In genomic region chr6:44353336-44353735, GRCh38 we compare ENCODE assay signal across 1 cellular context.
TF ChIP-seq lines count a peak whose summit lies in the region.

No MANE protein-coding gene starts in this region.

TF ChIP-seq in HepG2, 621 proteins besides CTCF, POLR2A, EP300 and RAD21:
- no peak for TF ChIP-seq TBX2 (CRISPR knock-in tag; IDR thresholded peaks at IDR 0.05; ENCODE audit: borderline replicate concordance)
- no peak for TF ChIP-seq ELF3 (CRISPR knock-in tag; IDR thresholded peaks at IDR 0.05)
- TF ChIP-seq ZNF446 (CRISPR knock-in tag; IDR thresholded peaks at IDR 0.05) = no peak
- no peak for TF ChIP-seq ZNF879 (CRISPR knock-in tag; IDR thresholded peaks at IDR 0.05)
- TF ChIP-seq TARDBP (CRISPR knock-in tag; IDR thresholded peaks at IDR 0.05) = no peak
- no peak for TF ChIP-seq BHLHE40 (IDR thresholded peaks at IDR 0.05; ENCODE audit: low read length)
- no peak for TF ChIP-seq ZNF460 (CRISPR knock-in tag; IDR thresholded peaks at IDR 0.05; ENCODE audit: borderline replicate concordance)
- no peak for TF ChIP-seq HNRNPK (IDR thresholded peaks at IDR 0.05; ENCODE audit: low read depth, low read length, poor library complexity, severe bottlenecking)
- TF ChIP-seq GATA4 (IDR thresholded peaks at IDR 0.05; ENCODE audit: borderline replicate concordance, low read depth) = no peak
- TF ChIP-seq AFF4 (CRISPR knock-in tag; IDR thresholded peaks at IDR 0.05) = no peak
- no peak for TF ChIP-seq MNT (IDR thresholded peaks at IDR 0.05)
- no peak for TF ChIP-seq HMGXB3 (CRISPR knock-in tag; IDR thresholded peaks at IDR 0.05; ENCODE audit: borderline replicate concordance)
- TF ChIP-seq ZNF44 (CRISPR knock-in tag; IDR thresholded peaks at IDR 0.05) = no peak
- no peak for TF ChIP-seq RERE (CRISPR knock-in tag; IDR thresholded peaks at IDR 0.05; ENCODE audit: low read depth)
- no peak for TF ChIP-seq ZNF207 (IDR thresholded peaks at IDR 0.05; ENCODE audit: borderline replicate concordance)
- TF ChIP-seq SRSF9 (IDR thresholded peaks at IDR 0.05; ENCODE audit: borderline replicate concordance, insufficient read depth, low read depth, low read length, poor library complexity, severe bottlenecking) = no peak
- no peak for TF ChIP-seq THAP7 (CRISPR knock-in tag; IDR thresholded peaks at IDR 0.05)
- TF ChIP-seq ZNF761 (CRISPR knock-in tag; conservative IDR thresholded peaks at IDR 0.05) = no peak
- TF ChIP-seq ZNF792 (CRISPR knock-in tag; IDR thresholded peaks at IDR 0.05) = no peak
- TF ChIP-seq MATR3 (CRISPR knock-in tag; IDR thresholded peaks at IDR 0.05) = no peak
